Comparison of ENCODE assay signal across 8 cellular contexts in the genomic region with DNA sequence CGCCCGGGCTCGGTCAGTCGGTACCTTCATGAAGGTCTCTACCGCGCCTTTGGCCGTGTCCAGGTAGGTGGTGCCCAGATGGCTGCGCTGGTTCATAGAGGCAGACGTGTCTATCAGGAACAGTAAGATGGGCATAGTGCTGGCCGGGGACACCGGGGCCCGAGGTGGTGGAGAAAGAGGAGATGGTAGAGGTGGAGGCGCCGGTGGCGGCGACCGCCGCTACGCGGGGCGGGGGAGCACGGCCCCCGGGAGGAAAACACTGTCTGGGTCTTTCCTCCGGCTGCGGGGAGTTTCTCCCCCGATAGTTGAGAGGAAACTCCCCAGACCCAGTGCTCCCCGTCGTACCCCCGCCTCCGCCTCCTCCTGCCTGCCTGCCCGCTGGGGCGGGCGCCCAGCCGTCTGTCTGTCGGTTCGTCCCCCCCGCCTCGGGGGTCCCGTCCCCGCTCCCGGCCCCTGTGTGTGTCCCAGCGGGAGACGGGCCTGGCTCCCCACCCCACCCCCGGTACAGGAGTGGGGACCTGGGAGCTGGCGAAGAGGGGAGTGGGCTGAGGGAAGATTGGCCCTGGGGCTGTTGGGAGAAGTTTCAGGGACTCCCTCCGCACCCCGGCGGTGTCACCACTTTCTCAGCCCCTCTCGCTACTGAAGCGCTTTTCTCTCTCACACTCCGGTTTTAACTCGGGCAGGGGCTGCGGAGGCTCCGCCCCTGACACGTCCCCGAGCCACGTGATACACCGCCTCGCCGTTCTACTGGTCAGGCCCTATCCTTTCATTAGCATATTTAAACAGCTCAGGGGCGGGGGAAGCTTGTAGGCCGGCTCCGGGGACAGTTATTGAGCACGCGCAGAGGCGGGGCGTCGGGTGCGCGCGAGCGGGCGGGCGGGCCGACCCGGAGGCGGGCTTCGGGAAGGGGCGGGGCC. TPM values are rescaled to one million over a fixed set of nuclear protein-coding genes. Genes with fewer than 3 reads are reported as not detected.
DNase-seq lines count a peak whose midpoint lies in the region; ATAC-seq, FAIRE-seq and TF ChIP-seq lines count a peak whose summit lies in the region.

A gene with protein sequence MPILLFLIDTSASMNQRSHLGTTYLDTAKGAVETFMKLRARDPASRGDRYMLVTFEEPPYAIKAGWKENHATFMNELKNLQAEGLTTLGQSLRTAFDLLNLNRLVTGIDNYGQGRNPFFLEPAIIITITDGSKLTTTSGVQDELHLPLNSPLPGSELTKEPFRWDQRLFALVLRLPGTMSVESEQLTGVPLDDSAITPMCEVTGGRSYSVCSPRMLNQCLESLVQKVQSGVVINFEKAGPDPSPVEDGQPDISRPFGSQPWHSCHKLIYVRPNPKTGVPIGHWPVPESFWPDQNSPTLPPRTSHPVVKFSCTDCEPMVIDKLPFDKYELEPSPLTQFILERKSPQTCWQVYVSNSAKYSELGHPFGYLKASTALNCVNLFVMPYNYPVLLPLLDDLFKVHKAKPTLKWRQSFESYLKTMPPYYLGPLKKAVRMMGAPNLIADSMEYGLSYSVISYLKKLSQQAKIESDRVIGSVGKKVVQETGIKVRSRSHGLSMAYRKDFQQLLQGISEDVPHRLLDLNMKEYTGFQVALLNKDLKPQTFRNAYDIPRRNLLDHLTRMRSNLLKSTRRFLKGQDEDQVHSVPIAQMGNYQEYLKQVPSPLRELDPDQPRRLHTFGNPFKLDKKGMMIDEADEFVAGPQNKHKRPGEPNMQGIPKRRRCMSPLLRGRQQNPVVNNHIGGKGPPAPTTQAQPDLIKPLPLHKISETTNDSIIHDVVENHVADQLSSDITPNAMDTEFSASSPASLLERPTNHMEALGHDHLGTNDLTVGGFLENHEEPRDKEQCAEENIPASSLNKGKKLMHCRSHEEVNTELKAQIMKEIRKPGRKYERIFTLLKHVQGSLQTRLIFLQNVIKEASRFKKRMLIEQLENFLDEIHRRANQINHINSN (minus strand): TSS at position 646 of the 917 bp plus-strand sequence. CDS start 511 bp downstream, at position 135.

- TF ChIP-seq CTCF in Loucy (conservative IDR thresholded peaks at IDR 0.05; ENCODE audit: low read length), result no peak
- no peak for TF ChIP-seq CTCF in natural killer cell (IDR thresholded peaks at IDR 0.05)

- peak within 1 kb of the TSS; percentile 94 for H3K4me3 Mint-ChIP-seq in natural killer cell

- intact Hi-C loops in natural killer cell (cut with micrococcal nuclease), result loop anchor here (1.0 to 10.0 kb wide), 8 partner anchors 80 to 1515 kb away; a partner anchor contains a TSS

- ATAC-seq in natural killer cell, result peak; percentile 78 to 94 (median 81)

- H3K9me2 ChIP-seq in Loucy (replicated peaks; ENCODE audit: low read depth, low read length), result no peaks in the 10 kb centered on the region

- peak within 1 kb of the TSS; percentile 83 for H3K4me3 ChIP-seq in Loucy (ENCODE audit: low read length, poor library complexity, severe bottlenecking)

- no peaks in the 10 kb centered on the region for H3K9me3 ChIP-seq in Loucy (ENCODE audit: insufficient read depth, low read depth, low read length)

- H3K9ac ChIP-seq in Loucy (ENCODE audit: low read depth, low read length, poor library complexity, severe bottlenecking), result peak within 1 kb of the TSS; percentile 97

- DNase-seq in EL, result peak; percentile 99
- DNase-seq in H54 (ENCODE audit: insufficient read length, low spot score), result peak; percentile 83
- peak; percentile 98 for DNase-seq in activated T-helper 9 cell treated with anti-CD3 and anti-CD28 coated beads, Interleukin-2, amount 50 U/mL, for 16 hours (ENCODE audit: low read depth)
- DNase-seq in fibroblast of peridontal ligament (ENCODE audit: extremely low read depth), result peak; percentile 99
- DNase-seq in natural killer cell, result peak; percentile 99
- peak; percentile 98 for DNase-seq in stimulated activated naive CD4-positive, alpha-beta T cell treated with Interleukin-2 at 50 U/mL for 16 hours (lab: John Stamatoyannopoulos, UW)

- peak within 1 kb of the TSS; percentile 92 for H3K4me2 ChIP-seq in Loucy (ENCODE audit: low read depth, low read length, poor library complexity, severe bottlenecking)

- peak; percentile 92 for FAIRE-seq in H54 (lab: Jason Lieb, UNC)

- TF ChIP-seq POLR2A in H54 (IDR thresholded peaks at IDR 0.05; ENCODE audit: low read depth, low read length) (peak; percentile 99), Raji (IDR thresholded peaks at IDR 0.05; ENCODE audit: insufficient read depth, low read depth, low read length) (peak; percentile 99)

- H3K36me3 ChIP-seq in Loucy (ENCODE audit: insufficient read depth, low read length), result peaks cover 9% of the 10 kb centered on the region; the same call in 1 of the 2 replicates

- peaks cover 15% of the 10 kb centered on the region for H3K36me3 Mint-ChIP-seq in natural killer cell

- H3F3A ChIP-seq in Loucy (ENCODE audit: low read depth), result no peaks in the 10 kb centered on the region

- peaks cover 40% of the 10 kb centered on the region for H3K4me1 ChIP-seq in Loucy (ENCODE audit: insufficient read depth, low read length, poor library complexity, severe bottlenecking)

- peaks cover 48% of the 10 kb centered on the region for H3K79me2 ChIP-seq in Loucy (ENCODE audit: insufficient read depth, low read length)

- peaks cover 45 to 48% of the 10 kb centered on the region in 2 donors for H3K4me1 Mint-ChIP-seq in natural killer cell

- H3K27me3 Mint-ChIP-seq in natural killer cell (ENCODE audit: low read depth in 2 of 2), result no peaks in the 10 kb centered on the region

- no peaks in the 10 kb centered on the region for H3K9me3 Mint-ChIP-seq in natural killer cell

- peaks cover 18% of the 10 kb centered on the region for H4K20me1 ChIP-seq in Loucy (ENCODE audit: insufficient read depth, low read length, poor library complexity, severe bottlenecking)

- peak within 1 kb of the TSS; percentile 41 for H2AFZ ChIP-seq in Loucy (ENCODE audit: low read length)

- no peaks in the 10 kb centered on the region for H3K27me3 ChIP-seq in Loucy (ENCODE audit: insufficient read depth, low read length, poor library complexity, severe bottlenecking)

- H3K27ac Mint-ChIP-seq in natural killer cell, result peak within 1 kb of the TSS; percentile 92 to 96

RNA-seq across cellular contexts. Expression of the gene that starts here (rescaled TPM):
- 100 to 1,000 TPM in 2 of 3 donors, 10 to 100 TPM in 1; 89.2 to 142 (median 110) TPM for total RNA-seq in natural killer cell

Comparison
In these comparisons a context has a peak if more than half of its experiments do, and no peak if none do; other contexts are left out.
1. Peak in every context shown above with its lines: DNase-seq, ATAC-seq and H3K4me3 ChIP-seq.